ENCODE assay signal across 1 cellular context in the genomic region with DNA sequence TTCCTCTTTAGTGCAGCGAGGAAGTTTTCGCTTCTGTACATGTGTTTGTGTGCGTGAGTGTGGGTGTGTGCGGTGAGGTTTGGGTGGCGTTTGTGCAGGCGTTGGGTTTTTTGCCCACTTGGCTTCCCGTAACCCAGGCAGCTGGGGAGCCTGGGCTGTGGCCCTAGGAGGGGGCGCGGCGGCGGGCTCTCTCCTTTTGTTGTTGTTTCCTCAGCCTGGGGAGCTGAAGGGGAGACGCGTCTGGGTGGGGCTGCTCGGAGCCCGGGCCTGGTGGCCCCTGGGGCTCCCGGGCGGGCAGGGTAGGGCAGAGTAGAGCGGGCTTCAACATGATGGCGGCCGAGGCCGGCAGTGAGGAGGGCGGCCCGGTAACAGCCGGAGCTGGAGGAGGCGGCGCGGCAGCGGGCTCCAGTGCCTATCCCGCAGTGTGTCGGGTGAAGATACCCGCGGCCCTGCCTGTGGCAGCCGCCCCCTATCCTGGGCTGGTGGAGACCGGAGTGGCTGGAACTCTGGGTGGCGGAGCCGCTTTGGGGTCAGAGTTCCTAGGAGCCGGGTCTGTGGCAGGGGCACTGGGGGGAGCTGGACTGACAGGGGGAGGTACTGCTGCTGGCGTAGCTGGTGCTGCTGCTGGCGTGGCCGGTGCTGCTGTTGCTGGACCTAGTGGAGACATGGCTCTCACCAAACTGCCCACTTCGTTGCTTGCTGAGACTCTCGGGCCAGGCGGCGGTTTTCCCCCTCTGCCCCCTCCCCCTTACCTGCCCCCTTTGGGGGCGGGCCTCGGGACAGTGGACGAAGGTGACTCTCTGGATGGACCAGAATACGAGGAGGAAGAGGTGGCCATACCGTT.
TF ChIP-seq lines count a peak whose summit lies in the region.

No MANE protein-coding gene starts in this region.

TF ChIP-seq in HepG2, 621 proteins besides CTCF, POLR2A, EP300 and RAD21 (continued from another document and continues in another):
- TF ChIP-seq, protein P1, sequence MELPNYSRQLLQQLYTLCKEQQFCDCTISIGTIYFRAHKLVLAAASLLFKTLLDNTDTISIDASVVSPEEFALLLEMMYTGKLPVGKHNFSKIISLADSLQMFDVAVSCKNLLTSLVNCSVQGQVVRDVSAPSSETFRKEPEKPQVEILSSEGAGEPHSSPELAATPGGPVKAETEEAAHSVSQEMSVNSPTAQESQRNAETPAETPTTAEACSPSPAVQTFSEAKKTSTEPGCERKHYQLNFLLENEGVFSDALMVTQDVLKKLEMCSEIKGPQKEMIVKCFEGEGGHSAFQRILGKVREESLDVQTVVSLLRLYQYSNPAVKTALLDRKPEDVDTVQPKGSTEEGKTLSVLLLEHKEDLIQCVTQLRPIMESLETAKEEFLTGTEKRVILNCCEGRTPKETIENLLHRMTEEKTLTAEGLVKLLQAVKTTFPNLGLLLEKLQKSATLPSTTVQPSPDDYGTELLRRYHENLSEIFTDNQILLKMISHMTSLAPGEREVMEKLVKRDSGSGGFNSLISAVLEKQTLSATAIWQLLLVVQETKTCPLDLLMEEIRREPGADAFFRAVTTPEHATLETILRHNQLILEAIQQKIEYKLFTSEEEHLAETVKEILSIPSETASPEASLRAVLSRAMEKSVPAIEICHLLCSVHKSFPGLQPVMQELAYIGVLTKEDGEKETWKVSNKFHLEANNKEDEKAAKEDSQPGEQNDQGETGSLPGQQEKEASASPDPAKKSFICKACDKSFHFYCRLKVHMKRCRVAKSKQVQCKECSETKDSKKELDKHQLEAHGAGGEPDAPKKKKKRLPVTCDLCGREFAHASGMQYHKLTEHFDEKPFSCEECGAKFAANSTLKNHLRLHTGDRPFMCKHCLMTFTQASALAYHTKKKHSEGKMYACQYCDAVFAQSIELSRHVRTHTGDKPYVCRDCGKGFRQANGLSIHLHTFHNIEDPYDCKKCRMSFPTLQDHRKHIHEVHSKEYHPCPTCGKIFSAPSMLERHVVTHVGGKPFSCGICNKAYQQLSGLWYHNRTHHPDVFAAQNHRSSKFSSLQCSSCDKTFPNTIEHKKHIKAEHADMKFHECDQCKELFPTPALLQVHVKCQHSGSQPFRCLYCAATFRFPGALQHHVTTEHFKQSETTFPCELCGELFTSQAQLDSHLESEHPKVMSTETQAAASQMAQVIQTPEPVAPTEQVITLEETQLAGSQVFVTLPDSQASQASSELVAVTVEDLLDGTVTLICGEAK (IDR thresholded peaks at IDR 0.05): no peak
- TF ChIP-seq, protein P1 (CRISPR knock-in tag; IDR thresholded peaks at IDR 0.05): peak; percentile 16; the same call in 1 of the 2 replicates
- TF ChIP-seq, protein P2, sequence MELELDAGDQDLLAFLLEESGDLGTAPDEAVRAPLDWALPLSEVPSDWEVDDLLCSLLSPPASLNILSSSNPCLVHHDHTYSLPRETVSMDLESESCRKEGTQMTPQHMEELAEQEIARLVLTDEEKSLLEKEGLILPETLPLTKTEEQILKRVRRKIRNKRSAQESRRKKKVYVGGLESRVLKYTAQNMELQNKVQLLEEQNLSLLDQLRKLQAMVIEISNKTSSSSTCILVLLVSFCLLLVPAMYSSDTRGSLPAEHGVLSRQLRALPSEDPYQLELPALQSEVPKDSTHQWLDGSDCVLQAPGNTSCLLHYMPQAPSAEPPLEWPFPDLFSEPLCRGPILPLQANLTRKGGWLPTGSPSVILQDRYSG (CRISPR knock-in tag; IDR thresholded peaks at IDR 0.05): no peak
- peak; percentile 79; the same call in 1 of the 2 replicates for TF ChIP-seq CHCHD3 (CRISPR knock-in tag; IDR thresholded peaks at IDR 0.05)
- TF ChIP-seq, protein P3, sequence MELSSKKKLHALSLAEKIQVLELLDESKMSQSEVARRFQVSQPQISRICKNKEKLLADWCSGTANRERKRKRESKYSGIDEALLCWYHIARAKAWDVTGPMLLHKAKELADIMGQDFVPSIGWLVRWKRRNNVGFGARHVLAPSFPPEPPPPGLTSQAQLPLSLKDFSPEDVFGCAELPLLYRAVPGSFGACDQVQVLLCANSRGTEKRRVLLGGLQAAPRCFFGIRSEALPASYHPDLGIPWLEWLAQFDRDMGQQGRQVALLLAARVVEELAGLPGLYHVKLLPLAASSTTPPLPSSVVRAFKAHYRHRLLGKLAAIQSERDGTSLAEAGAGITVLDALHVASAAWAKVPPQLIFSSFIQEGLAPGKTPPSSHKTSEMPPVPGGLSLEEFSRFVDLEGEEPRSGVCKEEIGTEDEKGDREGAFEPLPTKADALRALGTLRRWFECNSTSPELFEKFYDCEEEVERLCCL (CRISPR knock-in tag; IDR thresholded peaks at IDR 0.05; ENCODE audit: borderline replicate concordance): no peak
- peak; percentile 42 for TF ChIP-seq HDAC1 (CRISPR knock-in tag; IDR thresholded peaks at IDR 0.05)
- TF ChIP-seq, protein P4, sequence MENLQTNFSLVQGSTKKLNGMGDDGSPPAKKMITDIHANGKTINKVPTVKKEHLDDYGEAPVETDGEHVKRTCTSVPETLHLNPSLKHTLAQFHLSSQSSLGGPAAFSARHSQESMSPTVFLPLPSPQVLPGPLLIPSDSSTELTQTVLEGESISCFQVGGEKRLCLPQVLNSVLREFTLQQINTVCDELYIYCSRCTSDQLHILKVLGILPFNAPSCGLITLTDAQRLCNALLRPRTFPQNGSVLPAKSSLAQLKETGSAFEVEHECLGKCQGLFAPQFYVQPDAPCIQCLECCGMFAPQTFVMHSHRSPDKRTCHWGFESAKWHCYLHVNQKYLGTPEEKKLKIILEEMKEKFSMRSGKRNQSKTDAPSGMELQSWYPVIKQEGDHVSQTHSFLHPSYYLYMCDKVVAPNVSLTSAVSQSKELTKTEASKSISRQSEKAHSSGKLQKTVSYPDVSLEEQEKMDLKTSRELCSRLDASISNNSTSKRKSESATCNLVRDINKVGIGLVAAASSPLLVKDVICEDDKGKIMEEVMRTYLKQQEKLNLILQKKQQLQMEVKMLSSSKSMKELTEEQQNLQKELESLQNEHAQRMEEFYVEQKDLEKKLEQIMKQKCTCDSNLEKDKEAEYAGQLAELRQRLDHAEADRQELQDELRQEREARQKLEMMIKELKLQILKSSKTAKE (CRISPR knock-in tag; IDR thresholded peaks at IDR 0.05; ENCODE audit: borderline replicate concordance): no peak
- TF ChIP-seq ZNF264 (CRISPR knock-in tag; IDR thresholded peaks at IDR 0.05): no peak
- no peak for TF ChIP-seq ZSCAN12 (CRISPR knock-in tag; IDR thresholded peaks at IDR 0.05)
- no peak for TF ChIP-seq ZNF543 (CRISPR knock-in tag; IDR thresholded peaks at IDR 0.05)
- TF ChIP-seq SP2 (CRISPR knock-in tag; IDR thresholded peaks at IDR 0.05): peak; percentile 36; the same call in 1 of the 2 replicates
- TF ChIP-seq NRL (CRISPR knock-in tag; IDR thresholded peaks at IDR 0.05; ENCODE audit: borderline replicate concordance): peak; percentile 12; the same call in 1 of the 2 replicates
- no peak for TF ChIP-seq HNRNPUL1 (IDR thresholded peaks at IDR 0.05; ENCODE audit: low read depth, low read length)
- TF ChIP-seq ZNF235 (CRISPR knock-in tag; IDR thresholded peaks at IDR 0.05; ENCODE audit: borderline replicate concordance): 0 out of 2 replicates have a peak, but pooled peaks have one; percentile 20
- TF ChIP-seq STAG1 (CRISPR knock-in tag; IDR thresholded peaks at IDR 0.05): no peak
- TF ChIP-seq ARNT2 (CRISPR knock-in tag; IDR thresholded peaks at IDR 0.05; ENCODE audit: low read depth): peak; percentile 68; the same call in 1 of the 2 replicates
- no peak for TF ChIP-seq ZNF674 (CRISPR knock-in tag; IDR thresholded peaks at IDR 0.05; ENCODE audit: low read depth)
- TF ChIP-seq, protein P5, sequence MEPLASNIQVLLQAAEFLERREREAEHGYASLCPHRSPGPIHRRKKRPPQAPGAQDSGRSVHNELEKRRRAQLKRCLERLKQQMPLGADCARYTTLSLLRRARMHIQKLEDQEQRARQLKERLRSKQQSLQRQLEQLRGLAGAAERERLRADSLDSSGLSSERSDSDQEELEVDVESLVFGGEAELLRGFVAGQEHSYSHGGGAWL (CRISPR knock-in tag; IDR thresholded peaks at IDR 0.05): no peak
- TF ChIP-seq, protein P6, sequence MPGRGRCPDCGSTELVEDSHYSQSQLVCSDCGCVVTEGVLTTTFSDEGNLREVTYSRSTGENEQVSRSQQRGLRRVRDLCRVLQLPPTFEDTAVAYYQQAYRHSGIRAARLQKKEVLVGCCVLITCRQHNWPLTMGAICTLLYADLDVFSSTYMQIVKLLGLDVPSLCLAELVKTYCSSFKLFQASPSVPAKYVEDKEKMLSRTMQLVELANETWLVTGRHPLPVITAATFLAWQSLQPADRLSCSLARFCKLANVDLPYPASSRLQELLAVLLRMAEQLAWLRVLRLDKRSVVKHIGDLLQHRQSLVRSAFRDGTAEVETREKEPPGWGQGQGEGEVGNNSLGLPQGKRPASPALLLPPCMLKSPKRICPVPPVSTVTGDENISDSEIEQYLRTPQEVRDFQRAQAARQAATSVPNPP (CRISPR knock-in tag; IDR thresholded peaks at IDR 0.05): no peak
- TF ChIP-seq, protein P7, sequence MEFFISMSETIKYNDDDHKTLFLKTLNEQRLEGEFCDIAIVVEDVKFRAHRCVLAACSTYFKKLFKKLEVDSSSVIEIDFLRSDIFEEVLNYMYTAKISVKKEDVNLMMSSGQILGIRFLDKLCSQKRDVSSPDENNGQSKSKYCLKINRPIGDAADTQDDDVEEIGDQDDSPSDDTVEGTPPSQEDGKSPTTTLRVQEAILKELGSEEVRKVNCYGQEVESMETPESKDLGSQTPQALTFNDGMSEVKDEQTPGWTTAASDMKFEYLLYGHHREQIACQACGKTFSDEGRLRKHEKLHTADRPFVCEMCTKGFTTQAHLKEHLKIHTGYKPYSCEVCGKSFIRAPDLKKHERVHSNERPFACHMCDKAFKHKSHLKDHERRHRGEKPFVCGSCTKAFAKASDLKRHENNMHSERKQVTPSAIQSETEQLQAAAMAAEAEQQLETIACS (CRISPR knock-in tag; IDR thresholded peaks at IDR 0.05): peak; percentile 38
- TF ChIP-seq MTF2 (CRISPR knock-in tag; IDR thresholded peaks at IDR 0.05; ENCODE audit: borderline replicate concordance): peak; percentile 81; the same call in 1 of the 2 replicates
- TF ChIP-seq ZNF160 (CRISPR knock-in tag; IDR thresholded peaks at IDR 0.05): 0 out of 2 replicates have a peak, but pooled peaks have one; percentile 31
- TF ChIP-seq, protein P8, sequence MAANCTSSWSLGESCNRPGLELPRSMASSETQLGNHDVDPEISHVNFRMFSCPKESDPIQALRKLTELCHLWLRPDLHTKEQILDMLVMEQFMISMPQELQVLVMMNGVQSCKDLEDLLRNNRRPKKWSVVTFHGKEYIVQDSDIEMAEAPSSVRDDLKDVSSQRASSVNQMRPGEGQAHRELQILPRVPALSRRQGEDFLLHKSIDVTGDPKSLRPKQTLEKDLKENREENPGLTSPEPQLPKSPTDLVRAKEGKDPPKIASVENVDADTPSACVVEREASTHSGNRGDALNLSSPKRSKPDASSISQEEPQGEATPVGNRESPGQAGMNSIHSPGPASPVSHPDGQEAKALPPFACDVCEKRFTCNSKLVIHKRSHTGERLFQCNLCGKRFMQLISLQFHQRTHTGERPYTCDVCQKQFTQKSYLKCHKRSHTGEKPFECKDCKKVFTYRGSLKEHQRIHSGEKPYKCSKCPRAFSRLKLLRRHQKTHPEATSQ (CRISPR knock-in tag; IDR thresholded peaks at IDR 0.05; ENCODE audit: borderline replicate concordance): no peak
- no peak for TF ChIP-seq HNF4A (CRISPR knock-in tag; IDR thresholded peaks at IDR 0.05)
- TF ChIP-seq YY1 (IDR thresholded peaks at IDR 0.05; ENCODE audit: insufficient read depth, insufficient replicate concordance, low read depth, low read length): peak; percentile 86
- TF ChIP-seq ZNF816 (CRISPR knock-in tag; IDR thresholded peaks at IDR 0.05; ENCODE audit: borderline replicate concordance): 0 out of 2 replicates have a peak, but pooled peaks have one; percentile 12
- no peak; the same call in 1 of the 2 replicates for TF ChIP-seq ZNF234 (CRISPR knock-in tag; conservative IDR thresholded peaks at IDR 0.05)
- no peak for TF ChIP-seq NFATC3 (CRISPR knock-in tag; IDR thresholded peaks at IDR 0.05)
